1 cellular context compared by ENCODE assay signal in genomic region chrX:48897621-48898306, GRCh38.
TF ChIP-seq lines count a peak whose summit lies in the region.

PQBP1 (plus strand) TSS chrX:48897930; CDS start chrX:48898510, 580 bp downstream.
TIMM17B (minus strand) TSS chrX:48897768; CDS start chrX:48897749, 19 bp downstream.

TF ChIP-seq in K562, 482 proteins besides CTCF, POLR2A, EP300 and RAD21 (continued from another document):
- peak; percentile 77 for TF ChIP-seq ARID4B (CRISPR knock-in tag; IDR thresholded peaks at IDR 0.05)
- no peak for TF ChIP-seq U2AF2 (optimal IDR thresholded peaks at IDR 0.05; ENCODE audit: low read depth, low read length)
- TF ChIP-seq BCOR (IDR thresholded peaks at IDR 0.05) = no peak
- TF ChIP-seq HNRNPK (IDR thresholded peaks at IDR 0.05; ENCODE audit: low read depth, low read length, poor library complexity, severe bottlenecking) = no peak
